In genomic region chr6:87066449-87067288, GRCh38 we compare ENCODE assay signal across 10 cellular contexts. TPM values are rescaled to one million over a fixed set of nuclear protein-coding genes. Genes with fewer than 3 reads are reported as not detected.
DNase-seq lines count a peak whose midpoint lies in the region; ATAC-seq and TF ChIP-seq lines count a peak whose summit lies in the region.
"Had no signal": no experiment of that assay in that cellular context is flagged by ENCODE, and none has a peak within 500 bp of the region (broad histone marks: within the 10 kb centered on the region; RNA-seq: fewer than 3 reads in every experiment).

No MANE protein-coding gene starts in this region.

- intact Hi-C loops in gastrocnemius medialis (cut with DNase I; ENCODE audit: low total_unique reads), result no loop called here

- H3K27ac Mint-ChIP-seq in glutamatergic neuron (ENCODE audit: unreplicated experiment), result peak overlapping the region; percentile 89
- H3K27ac Mint-ChIP-seq: activated naive CD4-positive, alpha-beta T cell treated with anti-CD3 and anti-CD28 coated beads, Interleukin-2, amount 50 U/mL, for 72 hours had no signal

- no peaks in the 10 kb centered on the region for H3K9me3 ChIP-seq in gastrocnemius medialis
- H3K9me3 ChIP-seq: thoracic aorta had no signal

- peaks cover 3% of the 10 kb centered on the region for H3K4me1 Mint-ChIP-seq in activated T-cell treated with anti-CD3 and anti-CD28 coated beads, Interleukin-2, amount 50 U/mL, for 4 hours (ENCODE audit: low read depth)
- peaks cover 31% of the 10 kb centered on the region for H3K4me1 Mint-ChIP-seq in glutamatergic neuron (ENCODE audit: low read depth, unreplicated experiment)

- no peaks in the 10 kb centered on the region for H3K36me3 Mint-ChIP-seq in activated T-cell treated with anti-CD3 and anti-CD28 coated beads, Interleukin-2, amount 50 U/mL, for 4 hours (ENCODE audit: insufficient read depth)
- H3K36me3 Mint-ChIP-seq in glutamatergic neuron (ENCODE audit: unreplicated experiment), result no peaks in the 10 kb centered on the region
- H3K36me3 Mint-ChIP-seq: activated naive CD4-positive, alpha-beta T cell treated with anti-CD3 and anti-CD28 coated beads, Interleukin-2, amount 50 U/mL, for 72 hours had no signal

- no peak for TF ChIP-seq POLR2A in gastrocnemius medialis (IDR thresholded peaks at IDR 0.05)

- no peaks in the 10 kb centered on the region for H3K36me3 ChIP-seq in gastrocnemius medialis
- H3K36me3 ChIP-seq: thoracic aorta had no signal

- peak; percentile 43 for DNase-seq in Daoy (ENCODE audit: low read depth)
- peak; percentile 53 to 78 for DNase-seq in NCI-H526 (lab: John Stamatoyannopoulos, UW)
- peak; percentile 9 for DNase-seq in activated T-cell treated with anti-CD3 and anti-CD28 coated beads, Interleukin-2, amount 50 U/mL, for 4 hours
- peak; percentile 32 for DNase-seq in glutamatergic neuron
- DNase-seq in skeletal muscle cell (ENCODE audit: low read depth), result peak; percentile 11
- no peak for DNase-seq in gastrocnemius medialis

- in situ Hi-C loops in gastrocnemius medialis (cut with MboI; ENCODE audit: low sequenced_read_pairs in 4 of 4), result no loop called here

- peaks cover 18% of the 10 kb centered on the region for H3K27me3 Mint-ChIP-seq in activated T-cell treated with anti-CD3 and anti-CD28 coated beads, Interleukin-2, amount 50 U/mL, for 4 hours (ENCODE audit: low read depth)
- H3K27me3 Mint-ChIP-seq in glutamatergic neuron (ENCODE audit: unreplicated experiment), result no peaks in the 10 kb centered on the region

- H3K4me3 ChIP-seq in skeletal muscle cell (ENCODE audit: low read depth, low read length) (no peak overlapping the region), gastrocnemius medialis (no peak overlapping the region)
- H3K4me3 ChIP-seq: thoracic aorta had no signal

- peak overlapping the region; percentile 22 for H3K4me3 Mint-ChIP-seq in activated T-cell treated with anti-CD3 and anti-CD28 coated beads, Interleukin-2, amount 50 U/mL, for 4 hours
- H3K4me3 Mint-ChIP-seq in glutamatergic neuron (ENCODE audit: unreplicated experiment), result peak overlapping the region; percentile 68

- peak; percentile 55 for ATAC-seq in HG03439 (IDR thresholded peaks at IDR 0.05; ENCODE audit: unreplicated experiment)
- no peak for ATAC-seq in activated T-cell treated with anti-CD3 and anti-CD28 coated beads, Interleukin-2, amount 50 U/mL, for 4 hours
- ATAC-seq in gastrocnemius medialis, result no peak
- ATAC-seq in GM21528 (IDR thresholded peaks at IDR 0.05; ENCODE audit: low FRiP score, unreplicated experiment), result no peak
- ATAC-seq: activated naive CD4-positive, alpha-beta T cell treated with anti-CD3 and anti-CD28 coated beads, Interleukin-2, amount 50 U/mL, for 72 hours had no signal

- H3K4me1 ChIP-seq in gastrocnemius medialis, result no peaks in the 10 kb centered on the region

- no peaks in the 10 kb centered on the region for H3K9me3 Mint-ChIP-seq in activated T-cell treated with anti-CD3 and anti-CD28 coated beads, Interleukin-2, amount 50 U/mL, for 4 hours
- H3K9me3 Mint-ChIP-seq in glutamatergic neuron (ENCODE audit: unreplicated experiment), result peaks cover 5% of the 10 kb centered on the region
- H3K9me3 Mint-ChIP-seq: activated naive CD4-positive, alpha-beta T cell treated with anti-CD3 and anti-CD28 coated beads, Interleukin-2, amount 50 U/mL, for 72 hours had no signal

- TF ChIP-seq CTCF in glutamatergic neuron (IDR thresholded peaks at IDR 0.05; ENCODE audit: partially characterized antibody, unreplicated experiment), result peak; percentile 58
- TF ChIP-seq CTCF in gastrocnemius medialis (IDR thresholded peaks at IDR 0.05 in 4 of 5, conservative IDR thresholded peaks at IDR 0.05 in 1 of 5), result peak in 2 of 5 experiments; percentile 27 to 38

- H3K27me3 ChIP-seq in gastrocnemius medialis, result no peaks in the 10 kb centered on the region

- H3K27ac ChIP-seq in gastrocnemius medialis, result no peak overlapping the region
- H3K27ac ChIP-seq: thoracic aorta had no signal

RNA-seq across cellular contexts. Expression of gene CGA, which starts 28.2 kb away (rescaled TPM):
- total RNA-seq in Daoy (2014; rRNA removed; shearing (Covaris generic)), result not detected in 2 replicates
- not detected for total RNA-seq in activated T-cell treated with anti-CD3 and anti-CD28 coated beads, Interleukin-2, amount 50 U/mL, for 4 hours
- total RNA-seq in glutamatergic neuron (ENCODE audit: unreplicated experiment), result not detected
- not detected for total RNA-seq in gastrocnemius medialis
- total RNA-seq: activated naive CD4-positive, alpha-beta T cell treated with anti-CD3 and anti-CD28 coated beads, Interleukin-2, amount 50 U/mL, for 72 hours; thoracic aorta had no signal

Comparison
In these comparisons a context has a peak if more than half of its experiments do, and no peak if none do; other contexts are left out.
1. DNase-seq: peak in Daoy (single experiment), NCI-H526 (2 of 2), activated T-cell treated with anti-CD3 and anti-CD28 coated beads, Interleukin-2, amount 50 U/mL, for 4 hours (single experiment), glutamatergic neuron (single experiment) and skeletal muscle cell (single experiment); none in gastrocnemius medialis (0 of 2).